In the genomic region with DNA sequence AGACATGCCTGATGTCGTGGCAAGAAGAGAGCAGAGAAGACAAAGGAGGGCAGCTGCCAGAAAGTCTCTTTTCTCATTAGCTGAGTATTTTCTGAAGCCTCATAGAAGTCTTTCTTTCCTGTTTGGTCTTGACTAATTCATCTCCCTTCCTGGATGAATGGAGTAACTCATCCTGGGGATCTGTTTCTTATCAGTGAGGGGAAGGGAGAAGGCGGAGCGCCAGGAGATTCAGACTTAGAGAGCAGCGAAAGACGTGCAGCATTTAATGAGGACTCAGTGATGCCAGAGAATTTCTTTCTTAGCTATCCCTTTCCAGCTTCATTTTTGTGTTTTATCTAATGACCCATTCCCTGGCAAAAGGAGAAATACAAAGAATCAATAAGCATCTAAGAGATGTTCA, we compare ENCODE assay signal across 26 cellular contexts.
"Had no signal": no experiment of that assay in that cellular context is flagged by ENCODE, and none has a peak within 500 bp of the region (broad histone marks: within the 10 kb centered on the region; RNA-seq: fewer than 3 reads in every experiment).

No MANE protein-coding gene starts in this region.

- H3K9me3 ChIP-seq: esophagus squamous epithelium, left lung, right atrium auricular region, thyroid gland had no signal

- H2AFZ ChIP-seq: parathyroid adenoma had no signal

- H3K4me3 Mint-ChIP-seq: effector memory CD8-positive, alpha-beta T cell; naive thymus-derived CD4-positive, alpha-beta T cell; stimulated activated effector memory CD8-positive, alpha-beta T cell treated with anti-CD3 and anti-CD28 coated beads, Interleukin-12 subunit alpha, Interleukin-12 subunit beta, amount 100 ng/mL, for 72 hours had no signal

- H3K27me3 ChIP-seq: esophagus squamous epithelium, right atrium auricular region, thyroid gland had no signal

- H3K9ac ChIP-seq: parathyroid adenoma had no signal

- DNase-seq: cerebellar nuclear complex; cortex of kidney; effector memory CD8-positive, alpha-beta T cell; erythroblast; esophagus squamous epithelium; foreskin melanocyte; glutamatergic neuron; heart right ventricle; hypothalamus; left cardiac atrium; left lung; mesenchymal stem cell; midbrain; naive thymus-derived CD4-positive, alpha-beta T cell; stimulated activated CD4-positive, alpha-beta T cell treated with anti-CD3 and anti-CD28 coated beads, Interleukin-2, amount 100 ng/mL, for 24 hours; stimulated activated CD4-positive, alpha-beta T cell treated with anti-CD3 and anti-CD28 coated beads, Interleukin-4, amount 100 ng/mL, for 24 hours; stimulated activated naive CD4-positive, alpha-beta T cell treated with Interleukin-2 at 50 U/mL for 16 hours; stomach; thyroid gland; trophoblast cell had no signal

- H3K27ac Mint-ChIP-seq: naive thymus-derived CD4-positive, alpha-beta T cell; progenitor cell of endocrine pancreas; stimulated activated effector memory CD8-positive, alpha-beta T cell treated with anti-CD3 and anti-CD28 coated beads, Interleukin-12 subunit alpha, Interleukin-12 subunit beta, amount 100 ng/mL, for 72 hours had no signal

- H3K36me3 ChIP-seq: esophagus squamous epithelium, heart right ventricle, left lung, right atrium auricular region, stomach, thyroid gland had no signal

- H3K4me3 ChIP-seq: esophagus squamous epithelium, heart right ventricle, left lung, right atrium auricular region, stomach, thyroid gland had no signal

- H3K79me2 ChIP-seq: parathyroid adenoma had no signal

- H3K36me3 Mint-ChIP-seq: naive thymus-derived CD4-positive, alpha-beta T cell; stimulated activated effector memory CD8-positive, alpha-beta T cell treated with anti-CD3 and anti-CD28 coated beads, Interleukin-12 subunit alpha, Interleukin-12 subunit beta, amount 100 ng/mL, for 72 hours had no signal

- H3K4me1 ChIP-seq: esophagus squamous epithelium, heart right ventricle, left lung, parathyroid adenoma, right atrium auricular region, stomach, thyroid gland had no signal

- H3K27ac ChIP-seq: esophagus squamous epithelium, heart right ventricle, left lung, parathyroid adenoma, right atrium auricular region, stomach, thyroid gland had no signal

- FAIRE-seq: endometrium, islet of Langerhans had no signal
